11 cellular contexts compared by ENCODE assay signal in the genomic region with DNA sequence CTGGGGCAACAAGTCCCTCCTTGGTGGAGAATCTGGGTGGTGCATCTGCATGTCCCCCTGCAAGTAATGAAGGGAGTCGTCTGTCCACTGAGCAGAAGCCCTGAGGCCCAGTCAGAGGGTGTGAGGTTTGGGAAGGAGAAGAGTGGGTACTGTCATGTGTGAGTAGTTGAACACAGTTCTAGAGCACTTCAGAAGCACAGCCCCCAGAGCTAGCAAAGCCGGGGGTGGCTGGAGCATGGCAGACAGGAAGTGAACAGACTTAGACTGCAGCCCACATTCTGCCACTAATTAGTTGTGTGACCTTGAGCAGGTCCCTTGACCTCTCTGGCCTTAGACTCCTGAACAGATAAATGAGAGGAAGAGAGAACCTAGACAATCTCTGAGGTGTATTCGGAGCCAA.
"Had no signal": no experiment of that assay in that cellular context is flagged by ENCODE, and none has a peak within 500 bp of the region (broad histone marks: within the 10 kb centered on the region; RNA-seq: fewer than 3 reads in every experiment).

No MANE protein-coding gene starts in this region.

- H3K9me3 ChIP-seq: ascending aorta, esophagus muscularis mucosa, transverse colon had no signal

- H3K4me1 Mint-ChIP-seq: nephron progenitor cell, T-cell had no signal

- H3K27me3 Mint-ChIP-seq: T-cell had no signal

- ATAC-seq: left ventricle myocardium superior, T-cell had no signal

- H3K27ac Mint-ChIP-seq: nephron progenitor cell had no signal

- H3K27ac ChIP-seq: ascending aorta, esophagus muscularis mucosa, SK-N-MC, transverse colon, WERI-Rb-1 had no signal

- H3K36me3 ChIP-seq: ascending aorta, esophagus muscularis mucosa, transverse colon, WERI-Rb-1 had no signal

- H3K4me3 ChIP-seq: ascending aorta, esophagus muscularis mucosa, SK-N-MC, transverse colon had no signal

- H3K4me3 Mint-ChIP-seq: nephron progenitor cell had no signal

- DNase-seq: activated gamma-delta T cell; left ventricle myocardium superior; mesenchymal stem cell; nephron progenitor cell; stimulated activated CD4-positive, alpha-beta T cell treated with anti-CD3 and anti-CD28 coated beads, Interleukin-2, amount 100 ng/mL, for 48 hours; T-cell; transverse colon; WERI-Rb-1 had no signal

- H3K4me1 ChIP-seq: ascending aorta had no signal

- H3K36me3 Mint-ChIP-seq: T-cell had no signal

- H3K27me3 ChIP-seq: ascending aorta, esophagus muscularis mucosa, transverse colon had no signal
